Comparison of ENCODE assay signal across 28 cellular contexts in genomic region chr16:84818133-84818532, GRCh38.
"Had no signal": no experiment of that assay in that cellular context is flagged by ENCODE, and none has a peak within 500 bp of the region (broad histone marks: within the 10 kb centered on the region; RNA-seq: fewer than 3 reads in every experiment).

No MANE protein-coding gene starts in this region.

- H3K9me3 ChIP-seq: stomach, suprapubic skin, testis, thoracic aorta, thyroid gland, tibial artery, tibial nerve, transverse colon, upper lobe of left lung, upper lobe of right lung, uterus, vagina had no signal

- H3K4me3 ChIP-seq: stomach, suprapubic skin, thoracic aorta, thyroid gland, tibial artery, tibial nerve, transverse colon, upper lobe of left lung, upper lobe of right lung, uterus, vagina had no signal

- H3K4me3 Mint-ChIP-seq: stimulated activated effector memory CD8-positive, alpha-beta T cell treated with anti-CD3 and anti-CD28 coated beads, Interleukin-12 subunit alpha, Interleukin-12 subunit beta, amount 100 ng/mL, for 72 hours; stimulated activated memory B cell treated with anti-CD40 and anti-IgM and Interleukin-4, amounts not matched to agents 10 μg/mL and 1 μg/mL and 100 μg/mL, for 72 hours; stimulated activated naive B cell treated with anti-CD40 and anti-IgM and Interleukin-4, amounts not matched to agents 10 μg/mL and 1 μg/mL and 100 μg/mL, for 72 hours; stimulated activated naive CD8-positive, alpha-beta T cell treated with anti-CD3 and anti-CD28 coated beads, Interleukin-15, amount 100 ng/mL, for 72 hours; stimulated activated naive CD8-positive, alpha-beta T cell treated with anti-CD3 and anti-CD28 coated beads, Interleukin-15, Interleukin-2, amounts not matched to agents 100 ng/mL and 50 ng/mL, for 24 hours had no signal

- H3K9me3 Mint-ChIP-seq: stimulated activated effector memory CD8-positive, alpha-beta T cell treated with anti-CD3 and anti-CD28 coated beads, Interleukin-12 subunit alpha, Interleukin-12 subunit beta, amount 100 ng/mL, for 72 hours; stimulated activated naive B cell treated with anti-CD40 and anti-IgM and Interleukin-4, amounts not matched to agents 10 μg/mL and 1 μg/mL and 100 μg/mL, for 72 hours; stimulated activated naive CD8-positive, alpha-beta T cell treated with anti-CD3 and anti-CD28 coated beads, Interleukin-15, amount 100 ng/mL, for 72 hours; stimulated activated naive CD8-positive, alpha-beta T cell treated with anti-CD3 and anti-CD28 coated beads, Interleukin-15, Interleukin-2, amounts not matched to agents 100 ng/mL and 50 ng/mL, for 24 hours; type B pancreatic cell had no signal

- H3K36me3 ChIP-seq: stomach, suprapubic skin, thoracic aorta, thyroid gland, tibial artery, tibial nerve, transverse colon, upper lobe of left lung, upper lobe of right lung, uterus, vagina had no signal

- H3K27me3 ChIP-seq: suprapubic skin, testis, thyroid gland, tibial nerve, upper lobe of left lung, uterus, vagina had no signal

- DNase-seq: stimulated activated CD4-positive, alpha-beta T cell treated with anti-CD3 and anti-CD28 coated beads, Interleukin-2, amount 100 ng/mL, for 48 hours; stimulated activated CD4-positive, alpha-beta T cell treated with anti-CD3 and anti-CD28 coated beads, Interleukin-4, amount 100 ng/mL, for 1 hour; stimulated activated CD4-positive, alpha-beta T cell treated with anti-CD3 and anti-CD28 coated beads, Interleukin-4, amount 100 ng/mL, for 24 hours; stimulated activated CD4-positive, alpha-beta T cell treated with anti-CD3 and anti-CD28 coated beads, Interleukin-4, amount 100 ng/mL, for 4 hours; stimulated activated CD8-positive, alpha-beta memory T cell treated with anti-CD3 and anti-CD28 coated beads, Interleukin-4, amount 100 ng/mL, for 48 hours; stimulated activated naive B cell treated with anti-CD40 and anti-IgM and Interleukin-4, amounts not matched to agents 10 μg/mL and 1 μg/mL and 100 μg/mL, for 72 hours; stimulated activated naive CD4-positive, alpha-beta T cell; stimulated activated naive CD4-positive, alpha-beta T cell treated with Interleukin-2 at 50 U/mL for 16 hours; stimulated activated naive CD8-positive, alpha-beta T cell treated with anti-CD3 and anti-CD28 coated beads, Interleukin-15, amount 100 ng/mL, for 72 hours; stimulated activated naive CD8-positive, alpha-beta T cell treated with anti-CD3 and anti-CD28 coated beads, Interleukin-15, Interleukin-2, amounts not matched to agents 100 U/mL and 50 U/mL, for 24 hours; stomach; substantia nigra; testis; thyroid gland; tibial artery; transverse colon; upper lobe of left lung; upper lobe of right lung; uterus had no signal

- H3K36me3 Mint-ChIP-seq: stimulated activated effector memory CD8-positive, alpha-beta T cell treated with anti-CD3 and anti-CD28 coated beads, Interleukin-12 subunit alpha, Interleukin-12 subunit beta, amount 100 ng/mL, for 72 hours; stimulated activated memory B cell treated with anti-CD40 and anti-IgM and Interleukin-4, amounts not matched to agents 10 μg/mL and 1 μg/mL and 100 μg/mL, for 72 hours; stimulated activated naive B cell treated with anti-CD40 and anti-IgM and Interleukin-4, amounts not matched to agents 10 μg/mL and 1 μg/mL and 100 μg/mL, for 72 hours; type B pancreatic cell had no signal

- H3K27ac Mint-ChIP-seq: stimulated activated effector memory CD8-positive, alpha-beta T cell treated with anti-CD3 and anti-CD28 coated beads, Interleukin-12 subunit alpha, Interleukin-12 subunit beta, amount 100 ng/mL, for 72 hours; stimulated activated memory B cell treated with anti-CD40 and anti-IgM and Interleukin-4, amounts not matched to agents 10 μg/mL and 1 μg/mL and 100 μg/mL, for 72 hours; stimulated activated naive B cell treated with anti-CD40 and anti-IgM and Interleukin-4, amounts not matched to agents 10 μg/mL and 1 μg/mL and 100 μg/mL, for 72 hours; stimulated activated naive CD8-positive, alpha-beta T cell treated with anti-CD3 and anti-CD28 coated beads, Interleukin-15, amount 100 ng/mL, for 72 hours; stimulated activated naive CD8-positive, alpha-beta T cell treated with anti-CD3 and anti-CD28 coated beads, Interleukin-15, Interleukin-2, amounts not matched to agents 100 ng/mL and 50 ng/mL, for 24 hours had no signal

- H3K4me1 ChIP-seq: uterus had no signal

- ATAC-seq: stimulated activated effector memory CD8-positive, alpha-beta T cell treated with anti-CD3 and anti-CD28 coated beads, Interleukin-12 subunit alpha, Interleukin-12 subunit beta, amount 100 ng/mL, for 72 hours; stimulated activated memory B cell treated with anti-CD40 and anti-IgM and Interleukin-4, amounts not matched to agents 10 μg/mL and 1 μg/mL and 100 μg/mL, for 72 hours; stimulated activated naive B cell treated with anti-CD40 and anti-IgM and Interleukin-4, amounts not matched to agents 10 μg/mL and 1 μg/mL and 100 μg/mL, for 72 hours; stimulated activated naive CD8-positive, alpha-beta T cell treated with anti-CD3 and anti-CD28 coated beads, Interleukin-15, amount 100 ng/mL, for 72 hours; stimulated activated naive CD8-positive, alpha-beta T cell treated with anti-CD3 and anti-CD28 coated beads, Interleukin-15, Interleukin-2, amounts not matched to agents 100 U/mL and 50 U/mL, for 24 hours; upper lobe of right lung had no signal

- FAIRE-seq: urothelium cell line had no signal

- H3K27ac ChIP-seq: suprapubic skin, testis, thoracic aorta, thyroid gland, tibial artery, transverse colon, upper lobe of left lung, upper lobe of right lung, uterus, vagina had no signal
